7 cellular contexts compared by ENCODE assay signal in the genomic region with DNA sequence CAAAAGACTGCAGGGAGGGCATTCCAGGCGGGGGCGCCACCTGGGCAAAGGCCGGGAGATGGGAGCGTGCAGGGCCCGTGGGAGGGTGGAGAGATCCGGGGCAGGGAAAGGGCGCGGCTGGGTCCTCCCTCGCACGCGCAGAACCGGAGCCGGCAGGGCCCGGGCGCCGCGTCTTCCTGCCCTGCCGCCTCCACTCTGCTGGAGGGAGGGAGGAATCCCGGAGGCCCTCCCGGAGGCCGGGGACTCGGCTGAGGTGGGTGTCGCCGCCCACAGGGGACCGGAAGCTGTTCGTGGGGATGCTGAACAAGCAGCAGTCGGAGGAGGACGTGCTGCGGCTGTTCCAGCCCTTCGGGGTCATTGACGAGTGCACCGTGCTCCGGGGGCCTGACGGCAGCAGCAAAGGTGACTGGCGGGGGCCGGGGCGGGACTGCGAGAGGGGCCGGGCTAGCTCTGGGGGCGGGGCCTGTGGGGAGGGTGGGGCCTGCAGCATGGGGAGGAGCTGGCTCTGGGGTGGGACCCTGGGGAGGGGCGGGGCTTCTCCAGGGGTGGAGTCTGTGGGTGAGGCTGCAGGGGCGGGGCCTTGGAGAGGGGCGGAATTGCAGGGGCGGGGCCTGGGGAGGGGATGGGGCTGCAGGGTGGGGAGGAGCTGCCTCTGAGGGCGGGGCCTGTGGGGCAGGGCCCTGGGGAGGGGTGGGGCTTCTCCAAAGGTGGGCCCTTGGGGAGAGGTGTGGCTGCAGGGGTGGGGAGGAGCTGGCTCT. TPM values are rescaled to one million over a fixed set of nuclear protein-coding genes. Genes with fewer than 3 reads are reported as not detected.
DNase-seq lines count a peak whose midpoint lies in the region; ATAC-seq, FAIRE-seq and TF ChIP-seq lines count a peak whose summit lies in the region.

No MANE protein-coding gene starts in this region.

- no peak for FAIRE-seq in small intestine (lab: Jason Lieb, UNC)

- TF ChIP-seq CTCF in ascending aorta (IDR thresholded peaks at IDR 0.05), result peak in 1 of 3 experiments; percentile 18

- peaks cover 5 to 9% of the 10 kb centered on the region in 2 donors for H3K9me3 ChIP-seq in ascending aorta
- no peaks in the 10 kb centered on the region for H3K9me3 ChIP-seq in small intestine (ENCODE audit: control insufficient read depth, low read depth)

- H3K4me3 ChIP-seq in ascending aorta, result peak overlapping the region; percentile 30 to 33
- peak overlapping the region in 1 of 2 donors; percentile 16 for H3K4me3 ChIP-seq in small intestine (ENCODE audit: low read depth in 1 of 2, low read length in 2 of 2)

- WGBS in small intestine, 3 donors, result 0 to 1% (median 1%) methylated on average over 28 to 45 of the region's 45 CpGs

- intact Hi-C loops in ascending aorta (cut with DNase I), result no loop called here

- TF ChIP-seq POLR2A in GM18505 (IDR thresholded peaks at IDR 0.05; ENCODE audit: borderline replicate concordance, extremely low read depth, insufficient read depth, insufficient read length), result no peak

- DNase-seq in NCI-H146 (lab: John Stamatoyannopoulos, UW) (peak; percentile 57), T-helper 9 cell (peak; percentile 98), ascending aorta (ENCODE audit: low spot score in 2 of 2) (peak in 1 of 2 donors; percentile 70), hypothalamus (lab: John Stamatoyannopoulos, UW) (peak in 31 of 51 donors; percentile 8 to 73 (median 38)), small intestine (peak; percentile 74), NCI-H2107 (lab: John Stamatoyannopoulos, UW) (no peak)

- H3K36me3 ChIP-seq in ascending aorta (no peaks in the 10 kb centered on the region), small intestine (ENCODE audit: control insufficient read depth in 2 of 2, insufficient read depth in 2 of 2, low read length in 2 of 2) (no peaks in the 10 kb centered on the region)

- H3K27ac ChIP-seq in ascending aorta (no peak overlapping the region), small intestine (ENCODE audit: low read depth in 1 of 2, low read length in 1 of 2) (peak overlapping the region in 1 of 2 donors; percentile 10)

- peak; percentile 42 for ATAC-seq in GM18505 (IDR thresholded peaks at IDR 0.05; ENCODE audit: unreplicated experiment)

- peaks cover 14% of the 10 kb centered on the region for H3K27me3 ChIP-seq in ascending aorta
- peaks cover 0 to 23% of the 10 kb centered on the region in 2 donors for H3K27me3 ChIP-seq in small intestine (ENCODE audit: control insufficient read depth in 2 of 2, insufficient read depth in 2 of 2, low read length in 2 of 2)

- H3K4me1 ChIP-seq in ascending aorta (no peaks in the 10 kb centered on the region), small intestine (ENCODE audit: control insufficient read depth in 2 of 2, insufficient read depth in 1 of 2, low read depth in 1 of 2, low read length in 1 of 2) (no peaks in the 10 kb centered on the region)

RNA-seq across cellular contexts. Expression of gene CELF5, which starts 51.3 kb away (rescaled TPM):
- total RNA-seq in ascending aorta, result not detected
- polyA plus RNA-seq in small intestine, result under 1 TPM in 2 of 3 donors, not detected in 1; 0.54 to 0.70 TPM
